Comparison of ENCODE assay signal across 24 cellular contexts in genomic region chr15:62141643-62142588, GRCh38. TPM values are rescaled to one million over a fixed set of nuclear protein-coding genes. Genes with fewer than 3 reads are reported as not detected.
DNase-seq lines count a peak whose midpoint lies in the region; ATAC-seq, FAIRE-seq and TF ChIP-seq lines count a peak whose summit lies in the region.
"Had no signal": no experiment of that assay in that cellular context is flagged by ENCODE, and none has a peak within 500 bp of the region (broad histone marks: within the 10 kb centered on the region; RNA-seq: fewer than 3 reads in every experiment).

No MANE protein-coding gene starts in this region.

- peak in 1 of 2 experiments; percentile 44; a peak in 1 of 6 replicates for ATAC-seq in A549
- ATAC-seq in left colon, result peak; percentile 91
- ATAC-seq in naive thymus-derived CD8-positive, alpha-beta T cell, result no peak
- ATAC-seq: activated CD8-positive, alpha-beta T cell treated with anti-CD3 and anti-CD28 coated beads for 36 hours; gastrocnemius medialis; left cardiac atrium had no signal

- H3K27ac Mint-ChIP-seq in endodermal cell, result no peak overlapping the region
- H3K27ac Mint-ChIP-seq in naive thymus-derived CD8-positive, alpha-beta T cell, result no peak overlapping the region
- H3K27ac Mint-ChIP-seq: activated CD8-positive, alpha-beta T cell treated with anti-CD3 and anti-CD28 coated beads for 36 hours; activated naive CD4-positive, alpha-beta T cell treated with anti-CD3 and anti-CD28 coated beads, Interleukin-2, amount 50 U/mL, for 24 hours; activated T-cell treated with anti-CD3 and anti-CD28 coated beads, Interleukin-2, amount 50 U/mL, for 24 hours; CD4-positive, CD25-positive, alpha-beta regulatory T cell had no signal

- H3K9me3 Mint-ChIP-seq in endodermal cell, result peaks cover 2% of the 10 kb centered on the region
- no peaks in the 10 kb centered on the region for H3K9me3 Mint-ChIP-seq in naive thymus-derived CD8-positive, alpha-beta T cell
- H3K9me3 Mint-ChIP-seq: activated CD8-positive, alpha-beta T cell treated with anti-CD3 and anti-CD28 coated beads for 36 hours; activated naive CD4-positive, alpha-beta T cell treated with anti-CD3 and anti-CD28 coated beads, Interleukin-2, amount 50 U/mL, for 24 hours; activated T-cell treated with anti-CD3 and anti-CD28 coated beads, Interleukin-2, amount 50 U/mL, for 24 hours had no signal

- intact Hi-C loops in left colon (cut with DNase I, micrococcal nuclease), result no loop called here

- no peak for TF ChIP-seq EP300 in A549 (IDR thresholded peaks at IDR 0.05)

- peaks cover 7% of the 10 kb centered on the region for H3K4me1 Mint-ChIP-seq in endodermal cell
- no peaks in the 10 kb centered on the region for H3K4me1 Mint-ChIP-seq in naive thymus-derived CD8-positive, alpha-beta T cell
- H3K4me1 Mint-ChIP-seq: activated naive CD4-positive, alpha-beta T cell treated with anti-CD3 and anti-CD28 coated beads, Interleukin-2, amount 50 U/mL, for 24 hours had no signal

- H3K27ac ChIP-seq in A549 (no peak overlapping the region; a peak in 1 of 6 replicates), endodermal cell (ENCODE audit: low read depth, low read length) (no peak overlapping the region)
- H3K27ac ChIP-seq: coronary artery, gastrocnemius medialis, vagina had no signal

- no peaks in the 10 kb centered on the region for H3K36me3 ChIP-seq in endodermal cell (ENCODE audit: control insufficient read depth, insufficient read depth, low read length)
- H3K36me3 ChIP-seq: gastrocnemius medialis, vagina had no signal

- TF ChIP-seq RAD21 in A549 (conservative IDR thresholded peaks at IDR 0.05 in 1 of 2, IDR thresholded peaks at IDR 0.05 in 1 of 2), result no peak

- H3K27me3 Mint-ChIP-seq in endodermal cell (ENCODE audit: insufficient read depth), result peaks cover 2% of the 10 kb centered on the region
- H3K27me3 Mint-ChIP-seq in naive thymus-derived CD8-positive, alpha-beta T cell, result peaks cover 2 to 13% (median 4%) of the 10 kb centered on the region in 5 donors
- H3K27me3 Mint-ChIP-seq: activated CD8-positive, alpha-beta T cell treated with anti-CD3 and anti-CD28 coated beads for 36 hours had no signal

- 52% methylated on average over 5 of the region's 5 CpGs for WGBS in A549 (ENCODE audit: missing lambda C conversion rate)
- 91 to 100% methylated on average over 3 to 5 of the region's 5 CpGs for WGBS in endodermal cell (ENCODE audit: insufficient coverage in 1 of 2, insufficient read length in 1 of 2), 2 experiments

- H3K4me2 ChIP-seq in A549, result no peak overlapping the region

- H3K4me3 ChIP-seq in A549 (no peak overlapping the region), cardiac fibroblast (replicated peaks in 1 of 2; ENCODE audit: low read depth in 2 of 2, low read length in 2 of 2) (no peak overlapping the region), endodermal cell (ENCODE audit: low read length) (no peak overlapping the region)
- H3K4me3 ChIP-seq: coronary artery, gastrocnemius medialis, vagina had no signal

- no peaks in the 10 kb centered on the region for H3K36me3 Mint-ChIP-seq in endodermal cell (ENCODE audit: low read depth)
- H3K36me3 Mint-ChIP-seq in naive thymus-derived CD8-positive, alpha-beta T cell, result no peaks in the 10 kb centered on the region
- H3K36me3 Mint-ChIP-seq: activated naive CD4-positive, alpha-beta T cell treated with anti-CD3 and anti-CD28 coated beads, Interleukin-2, amount 50 U/mL, for 24 hours had no signal

- TF ChIP-seq CTCF in A549 (IDR thresholded peaks at IDR 0.05) (no peak), cardiac fibroblast (IDR thresholded peaks at IDR 0.05; ENCODE audit: low read depth, low read length) (no peak), endodermal cell (conservative IDR thresholded peaks at IDR 0.05) (no peak)

- no peak overlapping the region for H3K9ac ChIP-seq in endodermal cell (ENCODE audit: extremely low read depth, low read length, poor library complexity, severe bottlenecking)

- no peak for DNase-seq in A549 (ENCODE audit: low read depth in 1 of 2, low spot score in 1 of 2)
- DNase-seq in NCI-H446 treated with DMSO at 0.1 percent for 48 hours (lab: John Stamatoyannopoulos, UW), result peak; percentile 7
- peak; percentile 67 to 77 for DNase-seq in cardiac fibroblast (ENCODE audit: low read depth in 2 of 2)
- DNase-seq in left colon, result no peak
- no peak for DNase-seq in NCI-H1092 (lab: John Stamatoyannopoulos, UW)
- no peak for DNase-seq in NCI-H2227 (lab: John Stamatoyannopoulos, UW; ENCODE audit: unreplicated experiment)
- DNase-seq in endodermal cell, result no peak
- DNase-seq in naive thymus-derived CD8-positive, alpha-beta T cell, result no peak
- DNase-seq: activated CD8-positive, alpha-beta T cell treated with anti-CD3 and anti-CD28 coated beads for 36 hours; activated T-cell treated with anti-CD3 and anti-CD28 coated beads, Interleukin-2, amount 50 U/mL, for 24 hours; gastrocnemius medialis; left cardiac atrium; MV-4-11; NCI-H2029; NCI-H510A; SHP77; stimulated activated CD4-positive, alpha-beta T cell treated with anti-CD3 and anti-CD28 coated beads, Interleukin-12 subunit alpha, Interleukin-12 subunit beta, amount 100 ng/mL, for 4 hours; stimulated activated CD8-positive, alpha-beta memory T cell treated with anti-CD3 and anti-CD28 coated beads, Interleukin-4, amount 100 ng/mL, for 48 hours; substantia nigra had no signal

- TF ChIP-seq POLR2A in A549 (IDR thresholded peaks at IDR 0.05; ENCODE audit: low read length), result no peak

- H3K27me3 ChIP-seq in endodermal cell (ENCODE audit: control insufficient read depth, insufficient read depth, low read length, poor library complexity, severe bottlenecking), result no peaks in the 10 kb centered on the region
- H3K27me3 ChIP-seq: gastrocnemius medialis, vagina had no signal

- no peak overlapping the region for H3K4me3 Mint-ChIP-seq in endodermal cell
- no peak overlapping the region for H3K4me3 Mint-ChIP-seq in naive thymus-derived CD8-positive, alpha-beta T cell
- H3K4me3 Mint-ChIP-seq: activated CD8-positive, alpha-beta T cell treated with anti-CD3 and anti-CD28 coated beads for 36 hours; activated naive CD4-positive, alpha-beta T cell treated with anti-CD3 and anti-CD28 coated beads, Interleukin-2, amount 50 U/mL, for 24 hours; activated T-cell treated with anti-CD3 and anti-CD28 coated beads, Interleukin-2, amount 50 U/mL, for 24 hours; CD4-positive, CD25-positive, alpha-beta regulatory T cell had no signal

- H3K9me3 ChIP-seq in A549, result no peaks in the 10 kb centered on the region; the same call in 2 of the 3 replicates
- H3K9me3 ChIP-seq in endodermal cell (ENCODE audit: control insufficient read depth, low read length), result no peaks in the 10 kb centered on the region
- H3K9me3 ChIP-seq: gastrocnemius medialis, vagina had no signal

- FAIRE-seq in A549 (lab: Jason Lieb, UNC), result no peak
- FAIRE-seq: GM12892 had no signal

- CTCF ChIA-PET in A549 (lab: Yijun Ruan, JAX), result interaction anchor here (0.5 to 2.9 kb wide), 20 partner anchors 9 to 674 kb away, joined by 3 to 16 read pairs (median 4); partner anchors contain the start of genes C2CD4A, C2CD4B and VPS13C

- POLR2A ChIA-PET in A549 (lab: Yijun Ruan, JAX), result no interaction called here
- POLR2A ChIA-PET in naive thymus-derived CD8-positive, alpha-beta T cell (lab: Charles Lee), result no interaction called here

- H3K4me1 ChIP-seq in A549, result 0 out of 3 replicates have a peak, but pooled peaks cover 6% of the 10 kb centered on the region
- peaks cover 8% of the 10 kb centered on the region for H3K4me1 ChIP-seq in endodermal cell (ENCODE audit: control insufficient read depth, insufficient read depth, low read length)
- H3K4me1 ChIP-seq: gastrocnemius medialis, vagina had no signal

TF ChIP-seq in A549, 52 proteins besides CTCF, POLR2A, EP300 and RAD21:
- TF ChIP-seq MAFK (IDR thresholded peaks at IDR 0.05; ENCODE audit: partially characterized antibody) (peak; percentile 10), RFX5 (IDR thresholded peaks at IDR 0.05) (no peak)

RNA-seq across cellular contexts. Expression of gene C2CD4B, which starts 23.2 kb away (rescaled TPM):
- polyA plus RNA-seq in A549 (2011; rRNA removed) (0.06 TPM in 1 of 2 replicates, not detected in the other), A549 (2017; fragmentation: RNase III; extraction: RNeasy Plus Mini Kit Qiagen cat#74134 plus additional on column Dnase treatment) (0.29 to 0.63 TPM (median 0.45 TPM) in 3 replicates)
- 0.21 and 0.34 TPM in 2 replicates for polyA plus RNA-seq in A549 (2012; cell fraction: cytosol; rRNA removed)
- polyA plus RNA-seq in A549 (2012; cell fraction: nucleus; rRNA removed), result 0.28 and 0.58 TPM in 2 replicates
- polyA minus RNA-seq in A549 (2011; rRNA and poly(A)+ RNA removed), result not detected in 2 replicates
- total RNA-seq in left colon (1 to 10 TPM; 1.7 to 2.8 TPM), endodermal cell (under 1 TPM; 0.22 to 0.66 TPM)
- 0.18 TPM for polyA plus RNA-seq in endodermal cell (2013, experiment 1 of 2)
- polyA plus RNA-seq in endodermal cell (2013, experiment 2 of 2), result 0.29 TPM
- not detected for total RNA-seq in naive thymus-derived CD8-positive, alpha-beta T cell
- polyA plus RNA-seq in naive thymus-derived CD8-positive, alpha-beta T cell, result not detected

Comparison
In these comparisons a context has a peak if more than half of its experiments do, and no peak if none do; other contexts are left out.
1. DNase-seq: peak in NCI-H446 treated with DMSO at 0.1 percent for 48 hours (single experiment) and cardiac fibroblast (2 of 2); none in A549 (0 of 2), left colon (0 of 2), NCI-H1092 (single experiment), NCI-H2227 (single experiment), endodermal cell (single experiment) and naive thymus-derived CD8-positive, alpha-beta T cell (0 of 10).